In the genomic region with DNA sequence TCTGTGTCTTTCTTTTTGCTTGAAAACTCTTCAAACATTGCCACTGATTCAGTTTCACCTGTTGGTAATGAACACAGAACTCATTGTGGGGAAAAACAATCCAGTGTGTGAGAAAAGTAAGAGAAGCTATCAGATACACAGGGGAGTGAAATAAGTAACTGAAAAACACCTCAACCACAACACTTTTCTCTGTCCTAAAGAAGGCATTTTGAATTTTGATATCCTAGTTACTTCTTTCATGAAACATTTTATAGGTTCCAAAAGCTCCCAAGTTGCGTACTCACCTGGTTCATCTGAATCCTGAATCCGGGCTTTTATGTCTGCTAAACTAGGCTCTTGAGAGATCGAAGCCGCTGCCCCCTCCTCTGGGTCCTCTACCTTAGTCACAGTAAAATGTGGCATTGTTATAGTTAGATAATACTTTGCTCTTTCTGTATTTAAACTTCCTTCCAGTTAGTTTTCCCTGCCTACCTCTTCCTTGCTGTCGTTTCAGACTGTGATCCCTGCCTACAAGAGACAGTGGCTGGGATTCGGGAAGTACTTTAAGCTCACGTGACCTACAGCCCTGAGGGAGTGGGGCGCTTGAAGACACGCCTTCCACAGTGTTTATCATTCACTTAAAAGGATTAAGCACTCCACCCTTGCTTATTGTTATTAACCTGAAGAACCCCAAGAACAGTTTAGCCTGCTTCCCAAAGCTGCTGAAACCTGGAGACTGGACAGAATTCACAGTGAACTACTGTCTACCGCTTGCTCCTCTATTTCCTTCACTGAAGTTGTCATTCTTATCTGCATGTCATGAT, we compare ENCODE assay signal across 8 cellular contexts. TPM values are rescaled to one million over a fixed set of nuclear protein-coding genes. Genes with fewer than 3 reads are reported as not detected.
DNase-seq lines count a peak whose midpoint lies in the region; ATAC-seq and TF ChIP-seq lines count a peak whose summit lies in the region.

No MANE protein-coding gene starts in this region.

- peak overlapping the region; percentile 92 for H3K4me3 Mint-ChIP-seq in activated CD8-positive, alpha-beta memory T cell treated with anti-CD3 and anti-CD28 coated beads, Interleukin-2, amount 10 ng/mL, durations not matched to agents 7 days and 5 days

- no peak for DNase-seq in activated CD8-positive, alpha-beta memory T cell treated with anti-CD3 and anti-CD28 coated beads, Interleukin-2, amount 10 ng/mL, durations not matched to agents 7 days and 5 days
- DNase-seq in activated CD8-positive, alpha-beta memory T cell treated with anti-CD3 and anti-CD28 coated beads for 24 hours = no peak
- DNase-seq in NCI-H1417 treated with DMSO at 0.1 percent for 48 hours (lab: John Stamatoyannopoulos, UW) (peak; percentile 33), foreskin melanocyte (peak; percentile 52)
- no peak for DNase-seq in effector CD4-positive, alpha-beta T cell

- TF ChIP-seq RAD21 in neural cell (conservative IDR thresholded peaks at IDR 0.05) = no peak

- H3K27ac Mint-ChIP-seq in activated CD8-positive, alpha-beta memory T cell treated with anti-CD3 and anti-CD28 coated beads, Interleukin-2, amount 10 ng/mL, durations not matched to agents 7 days and 5 days = peak overlapping the region; percentile 86

- H3K9me2 ChIP-seq in neural cell (ENCODE audit: insufficient read depth, low read length) = no peaks in the 10 kb centered on the region

- H3K9me3 ChIP-seq in HEK293 (ENCODE audit: control insufficient read depth, insufficient read depth, low read depth, low read length) = no peaks in the 10 kb centered on the region
- H3K9me3 ChIP-seq in neural cell (ENCODE audit: low read length) = no peaks in the 10 kb centered on the region

- H3K36me3 ChIP-seq in HEK293 (ENCODE audit: control insufficient read depth in 2 of 2, insufficient read depth in 1 of 2, low read length in 2 of 2) = no peaks in the 10 kb centered on the region
- H3K36me3 ChIP-seq in neural cell (ENCODE audit: insufficient read depth, low read length) = no peaks in the 10 kb centered on the region

- no peaks in the 10 kb centered on the region for H3K9me3 Mint-ChIP-seq in activated CD8-positive, alpha-beta memory T cell treated with anti-CD3 and anti-CD28 coated beads, Interleukin-2, amount 10 ng/mL, durations not matched to agents 7 days and 5 days (ENCODE audit: low read depth)

- peak overlapping the region; percentile 38 for H3K4me3 ChIP-seq in HEK293 (ENCODE audit: low read depth, low read length)
- H3K4me3 ChIP-seq in WI38 (ENCODE audit: low read depth, low read length) = peak overlapping the region; percentile 64
- peak overlapping the region; percentile 30 for H3K4me3 ChIP-seq in neural cell (ENCODE audit: low read length)

- no peaks in the 10 kb centered on the region for H3K79me2 ChIP-seq in neural cell (replicated peaks; ENCODE audit: insufficient read depth, low read length)

- no peaks in the 10 kb centered on the region for H3K27me3 Mint-ChIP-seq in activated CD8-positive, alpha-beta memory T cell treated with anti-CD3 and anti-CD28 coated beads, Interleukin-2, amount 10 ng/mL, durations not matched to agents 7 days and 5 days

- no peak for TF ChIP-seq EP300 in neural cell (conservative IDR thresholded peaks at IDR 0.05; ENCODE audit: poor library complexity, severe bottlenecking)

- POLR2A ChIA-PET in HEK293 (lab: Yijun Ruan, JAX) = interaction anchor here (0.6 to 1.2 kb wide), 3 partner anchors 10 to 88 kb away, joined by 3 to 5 read pairs (median 3); no protein-coding TSS in a partner anchor

- H3K4me1 Mint-ChIP-seq in activated CD8-positive, alpha-beta memory T cell treated with anti-CD3 and anti-CD28 coated beads, Interleukin-2, amount 10 ng/mL, durations not matched to agents 7 days and 5 days = peaks cover 41% of the 10 kb centered on the region

- no peak overlapping the region for H3K4me2 ChIP-seq in neural cell (ENCODE audit: low read length)

- no peak for TF ChIP-seq CTCF in HEK293 (tag by site-specific recombination; IDR thresholded peaks at IDR 0.05)
- TF ChIP-seq CTCF in WI38 (IDR thresholded peaks at IDR 0.05; ENCODE audit: low read depth, low read length) = no peak
- no peak for TF ChIP-seq CTCF in neural cell (IDR thresholded peaks at IDR 0.05; ENCODE audit: poor library complexity, severe bottlenecking)

- peaks cover 15% of the 10 kb centered on the region for H3K36me3 Mint-ChIP-seq in activated CD8-positive, alpha-beta memory T cell treated with anti-CD3 and anti-CD28 coated beads, Interleukin-2, amount 10 ng/mL, durations not matched to agents 7 days and 5 days

- H3K27me3 ChIP-seq in neural cell (ENCODE audit: insufficient read depth, low read depth, low read length) = no peaks in the 10 kb centered on the region

- H3F3A ChIP-seq in neural cell (ENCODE audit: insufficient read depth, low read length, poor library complexity, severe bottlenecking) = no peaks in the 10 kb centered on the region

- H3K27ac ChIP-seq in HEK293 (ENCODE audit: extremely low read depth, low read depth, low read length) (no peak overlapping the region), neural cell (ENCODE audit: low read length) (no peak overlapping the region)

- H4K20me1 ChIP-seq in neural cell (ENCODE audit: insufficient read depth) = no peaks in the 10 kb centered on the region

- H2AFZ ChIP-seq in neural cell (ENCODE audit: low read depth, low read length) = no peak overlapping the region

- ATAC-seq in activated CD8-positive, alpha-beta memory T cell treated with anti-CD3 and anti-CD28 coated beads, Interleukin-2, amount 10 ng/mL, durations not matched to agents 7 days and 5 days = peak; percentile 70

- no peak overlapping the region for H3K9ac ChIP-seq in neural cell (ENCODE audit: low read length)

- CTCF ChIA-PET in activated CD8-positive, alpha-beta memory T cell treated with anti-CD3 and anti-CD28 coated beads, Interleukin-2, amount 10 ng/mL, durations not matched to agents 7 days and 5 days (lab: Charles Lee) = interaction anchor here (1.0 to 3.6 kb wide), 4 partner anchors 10 to 269 kb away, joined by 3 to 20 read pairs (median 4); a partner anchor contains a TSS
- CTCF ChIA-PET in HEK293 (lab: Yijun Ruan, JAX) = interaction anchor here (0.5 to 1.3 kb wide), 3 partner anchors 15 to 78 kb away, joined by 3 read pairs; no protein-coding TSS in a partner anchor

- peaks cover 7% of the 10 kb centered on the region; the same call in 1 of the 2 replicates for H3K4me1 ChIP-seq in HEK293 (ENCODE audit: control insufficient read depth, insufficient read depth, low read length)

TF ChIP-seq in HEK293, 187 proteins besides CTCF, POLR2A, EP300 and RAD21 (continues in another document):
- TF ChIP-seq YY1 (tag by site-specific recombination; IDR thresholded peaks at IDR 0.05) (no peak), ZNF626 (tag by site-specific recombination; IDR thresholded peaks at IDR 0.05) (no peak), ZNF791 (tag by site-specific recombination; IDR thresholded peaks at IDR 0.05) (no peak), WT1 (tag by site-specific recombination; IDR thresholded peaks at IDR 0.05) (peak; percentile 60; the same call in 1 of the 2 replicates), HOXA7 (CRISPR knock-in tag; IDR thresholded peaks at IDR 0.05; ENCODE audit: borderline replicate concordance) (no peak), ZBTB17 (tag by site-specific recombination; IDR thresholded peaks at IDR 0.05) (peak; percentile 47), ZNF600 (tag by site-specific recombination; IDR thresholded peaks at IDR 0.05) (0 out of 2 replicates have a peak, but pooled peaks have one; percentile 32), ZNF707 (tag by site-specific recombination; IDR thresholded peaks at IDR 0.05) (no peak), SCRT2 (tag by site-specific recombination; IDR thresholded peaks at IDR 0.05) (peak; percentile 86), KLF10 (tag by site-specific recombination; IDR thresholded peaks at IDR 0.05) (no peak), ZNF561 (tag by site-specific recombination; IDR thresholded peaks at IDR 0.05; ENCODE audit: borderline replicate concordance) (no peak), SP7 (tag by site-specific recombination; IDR thresholded peaks at IDR 0.05) (peak; percentile 27; the same call in 1 of the 2 replicates)

RNA-seq across cellular contexts. Expression of a gene that starts 19.1 kb away (rescaled TPM):
- 10 to 100 TPM; 28.2 to 55.2 TPM for total RNA-seq in activated CD8-positive, alpha-beta memory T cell treated with anti-CD3 and anti-CD28 coated beads, Interleukin-2, amount 10 ng/mL, durations not matched to agents 7 days and 5 days
- 7.0 and 7.3 TPM in 2 replicates for polyA plus RNA-seq in neural cell
- 39.0 and 43.6 TPM in 2 replicates for polyA minus RNA-seq in neural cell

RNA-seq across cellular contexts. Expression of a gene that starts 24.5 kb away (rescaled TPM):
- total RNA-seq in activated CD8-positive, alpha-beta memory T cell treated with anti-CD3 and anti-CD28 coated beads, Interleukin-2, amount 10 ng/mL, durations not matched to agents 7 days and 5 days = 100 to 1,000 TPM; 166 to 249 TPM
- polyA plus RNA-seq in neural cell = 263 and 288 TPM in 2 replicates
- 60.9 and 86.7 TPM in 2 replicates for polyA minus RNA-seq in neural cell

RNA-seq across cellular contexts. Expression of a gene that starts 24.6 kb away (rescaled TPM):
- not detected for total RNA-seq in activated CD8-positive, alpha-beta memory T cell treated with anti-CD3 and anti-CD28 coated beads, Interleukin-2, amount 10 ng/mL, durations not matched to agents 7 days and 5 days
- polyA plus RNA-seq in neural cell = not detected in 2 replicates
- polyA minus RNA-seq in neural cell = not detected in 2 replicates

RNA-seq across cellular contexts. Expression of a gene that starts 48.5 kb away (rescaled TPM):
- 100 to 1,000 TPM; 126 to 128 TPM for total RNA-seq in activated CD8-positive, alpha-beta memory T cell treated with anti-CD3 and anti-CD28 coated beads, Interleukin-2, amount 10 ng/mL, durations not matched to agents 7 days and 5 days
- polyA plus RNA-seq in neural cell = 76.7 and 93.3 TPM in 2 replicates
- polyA minus RNA-seq in neural cell = 25.1 and 25.6 TPM in 2 replicates

Comparison
In these comparisons a context has a peak if more than half of its experiments do, and no peak if none do; other contexts are left out.
1. DNase-seq: peak in NCI-H1417 treated with DMSO at 0.1 percent for 48 hours (single experiment) and foreskin melanocyte (single experiment); none in activated CD8-positive, alpha-beta memory T cell treated with anti-CD3 and anti-CD28 coated beads, Interleukin-2, amount 10 ng/mL, durations not matched to agents 7 days and 5 days (single experiment), activated CD8-positive, alpha-beta memory T cell treated with anti-CD3 and anti-CD28 coated beads for 24 hours (single experiment) and effector CD4-positive, alpha-beta T cell (single experiment).
2. Peak in every context shown above with its lines, with median percentiles within 50 percentile points of each other: H3K4me3 ChIP-seq.